In the genomic region with DNA sequence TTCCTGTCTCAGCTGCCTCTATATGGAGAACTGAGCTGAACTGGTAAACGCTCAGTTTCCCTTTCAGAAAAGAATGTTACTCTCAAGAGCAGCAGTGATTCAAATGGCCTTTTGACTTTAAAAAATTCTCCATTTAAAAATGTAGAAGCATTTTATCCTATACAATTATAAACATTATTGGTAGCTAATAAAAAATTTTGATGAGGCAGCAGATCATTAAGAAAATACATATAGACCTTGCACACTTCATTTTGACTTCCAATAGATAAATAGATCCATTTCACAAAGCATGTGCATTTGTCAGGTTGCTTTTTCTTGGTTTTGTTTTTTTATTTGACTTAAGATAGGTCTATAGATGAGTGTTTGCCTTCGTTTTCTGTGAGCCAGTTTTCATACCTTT, we compare ENCODE assay signal across 29 cellular contexts.
"Had no signal": no experiment of that assay in that cellular context is flagged by ENCODE, and none has a peak within 500 bp of the region (broad histone marks: within the 10 kb centered on the region; RNA-seq: fewer than 3 reads in every experiment).

No MANE protein-coding gene starts in this region.

- H3K27ac ChIP-seq: body of pancreas, esophagus muscularis mucosa, foreskin keratinocyte, gastrocnemius medialis, heart left ventricle had no signal

- FAIRE-seq: astrocyte, colon had no signal

- DNase-seq: activated CD4-positive, alpha-beta memory T cell treated with anti-CD3 and anti-CD28 coated beads for 36 hours; activated CD4-positive, alpha-beta T cell treated with anti-CD3 and anti-CD28 coated beads for 36 hours; activated CD4-positive, alpha-beta T cell treated with anti-CD3 and anti-CD28 coated beads, Interleukin-2, amount 10 ng/mL, durations not matched to agents 24 days and 14 days; activated CD4-positive, CD25-positive, alpha-beta regulatory T cell; activated CD4-positive, CD25-positive, alpha-beta regulatory T cell treated with anti-CD3 and anti-CD28 coated beads, Interleukin-2, amount 50 U/mL, for 72 hours; activated CD8-positive, alpha-beta memory T cell treated with anti-CD3 and anti-CD28 coated beads, Interleukin-2, amount 10 ng/mL, durations not matched to agents 7 days and 5 days; activated CD8-positive, alpha-beta memory T cell treated with anti-CD3 and anti-CD28 coated beads, Interleukin-2, amount 50 U/mL, for 4 hours; activated CD8-positive, alpha-beta T cell treated with anti-CD3 and anti-CD28 coated beads, Interleukin-2, amount 10 ng/mL, durations not matched to agents 7 days and 5 days; activated effector memory CD4-positive, alpha-beta T cell treated with anti-CD3 and anti-CD28 coated beads, Interleukin-2, amount 50 U/mL, for 16 hours; activated naive CD4-positive, alpha-beta T cell treated with anti-CD3 and anti-CD28 coated beads, Interleukin-2, amount 10 ng/mL, durations not matched to agents 7 days and 5 days; activated naive CD8-positive, alpha-beta T cell treated with anti-CD3 and anti-CD28 coated beads, Interleukin-2, amount 10 ng/mL, durations not matched to agents 7 days and 5 days; activated T-cell treated with anti-CD3 and anti-CD28 coated beads, Interleukin-2, amount 50 U/mL, for 1 hour; activated T-cell treated with anti-CD3 and anti-CD28 coated beads, Interleukin-2, amount 50 U/mL, for 48 hours; anterior cingulate cortex; body of pancreas; caudate nucleus; cortex of kidney; effector CD4-positive, alpha-beta T cell; effector memory CD8-positive, alpha-beta T cell; erythroblast; foreskin keratinocyte; gastrocnemius medialis; glutamatergic neuron; heart left ventricle; T-helper 2 cell had no signal

- H3K9me3 ChIP-seq: body of pancreas, esophagus muscularis mucosa, gastrocnemius medialis had no signal

- H3K4me3 ChIP-seq: body of pancreas, esophagus muscularis mucosa, gastrocnemius medialis, heart left ventricle had no signal

- H3K27me3 ChIP-seq: body of pancreas, esophagus muscularis mucosa, foreskin keratinocyte, gastrocnemius medialis, heart left ventricle had no signal

- H3K36me3 ChIP-seq: gastrocnemius medialis had no signal

- H3K4me1 ChIP-seq: body of pancreas, foreskin keratinocyte, gastrocnemius medialis, heart left ventricle had no signal

- ATAC-seq: activated CD4-positive, alpha-beta T cell treated with anti-CD3 and anti-CD28 coated beads for 36 hours; activated CD8-positive, alpha-beta memory T cell treated with anti-CD3 and anti-CD28 coated beads, Interleukin-2, amount 10 ng/mL, durations not matched to agents 7 days and 5 days; activated CD8-positive, alpha-beta T cell treated with anti-CD3 and anti-CD28 coated beads, Interleukin-2, amount 10 ng/mL, durations not matched to agents 7 days and 5 days; activated naive CD4-positive, alpha-beta T cell treated with anti-CD3 and anti-CD28 coated beads, Interleukin-2, amount 50 U/mL, for 72 hours; body of pancreas; effector memory CD8-positive, alpha-beta T cell; foreskin keratinocyte; gastrocnemius medialis; heart left ventricle had no signal
